Comparison of ENCODE assay signal across 9 cellular contexts in the genomic region with DNA sequence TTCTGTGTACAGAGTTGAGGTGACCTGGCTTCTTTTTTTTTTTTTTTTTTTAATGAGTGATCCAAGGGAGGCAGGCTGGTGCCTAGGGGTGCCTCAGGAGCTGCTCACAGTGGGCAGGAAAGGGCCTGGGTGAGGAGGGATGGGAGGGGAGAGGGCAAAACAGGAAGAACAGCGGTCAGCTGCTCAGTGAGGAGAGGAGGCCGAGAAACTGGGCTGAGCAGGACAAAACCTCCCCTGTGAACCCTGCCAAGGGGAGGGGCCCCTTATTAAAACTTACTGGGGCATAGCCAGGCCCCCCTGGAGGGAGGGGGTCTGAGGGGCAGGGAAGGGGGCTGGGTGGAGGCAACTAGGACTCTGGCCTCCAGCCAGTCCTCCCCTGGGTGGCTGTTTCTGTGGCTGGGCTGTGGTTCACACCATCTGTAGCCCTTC. TPM values are rescaled to one million over a fixed set of nuclear protein-coding genes. Genes with fewer than 3 reads are reported as not detected.
A peak's percentile ranks its signal among the peaks of the same experiment; 100 is the strongest.
DNase-seq lines count a peak whose midpoint lies in the region; ATAC-seq, FAIRE-seq and TF ChIP-seq lines count a peak whose summit lies in the region.
"Had no signal": no experiment of that assay in that cellular context is flagged by ENCODE, and none has a peak within 500 bp of the region (broad histone marks: within the 10 kb centered on the region; RNA-seq: fewer than 3 reads in every experiment).

No MANE protein-coding gene starts in this region.

- SMC1A ChIA-PET in GM12878 (lab: Charles Lee; ENCODE audit: uncharacterized antibody, unreplicated experiment), result interaction anchor here (0.6 to 6.5 kb wide), 15 partner anchors 10 to 180 kb away, joined by 3 to 116 read pairs (median 5); no protein-coding TSS in a partner anchor

- ATAC-seq in activated CD8-positive, alpha-beta memory T cell treated with anti-CD3 and anti-CD28 coated beads, Interleukin-2, amount 10 ng/mL, durations not matched to agents 7 days and 5 days, result no peak
- ATAC-seq in GM12878 (peak; percentile 14), lung (ENCODE audit: insufficient read depth, low FRiP score) (no peak), GM21717 (IDR thresholded peaks at IDR 0.05; ENCODE audit: unreplicated experiment) (no peak)

- peak overlapping the region; percentile 81 for H3K9ac ChIP-seq in GM12878 (ENCODE audit: control insufficient read depth, insufficient read depth, low read length)

- H3K4me1 ChIP-seq in GM12878 (ENCODE audit: control insufficient read depth, insufficient read depth, low read length) (peaks cover 26% of the 10 kb centered on the region), lung (ENCODE audit: control insufficient read depth in 2 of 2, insufficient read depth in 2 of 2, low read length in 2 of 2) (peaks cover 0 to 21% of the 10 kb centered on the region in 2 donors), transverse colon (peaks cover 18 to 61% (median 39%) of the 10 kb centered on the region in 4 donors)

- H3K4me3 ChIP-seq in GM12878, result peak overlapping the region; percentile 99
- peak overlapping the region; percentile 0 for H3K4me3 ChIP-seq in lung
- H3K4me3 ChIP-seq in transverse colon, result peak overlapping the region in 2 of 4 donors; percentile 69 to 91
- H3K4me3 ChIP-seq: cardiac muscle cell had no signal

- peaks cover 69% of the 10 kb centered on the region for H3K79me2 ChIP-seq in GM12878 (ENCODE audit: control insufficient read depth, insufficient read depth, low read length)

- no peaks in the 10 kb centered on the region for H3K27me3 ChIP-seq in GM12878 (replicated peaks in 1 of 2; ENCODE audit: control insufficient read depth in 2 of 2, insufficient read depth in 2 of 2, low read length in 1 of 2)
- H3K27me3 ChIP-seq in lung (ENCODE audit: control insufficient read depth, insufficient read depth), result no peaks in the 10 kb centered on the region
- peaks cover 3% of the 10 kb centered on the region for H3K27me3 ChIP-seq in transverse colon
- H3K27me3 ChIP-seq: cardiac muscle cell had no signal

- no peaks in the 10 kb centered on the region for H3K9me3 ChIP-seq in GM12878 (replicated peaks; ENCODE audit: control insufficient read depth, insufficient read depth, low read length)
- H3K9me3 ChIP-seq in lung (ENCODE audit: control insufficient read depth in 2 of 2, insufficient read depth in 1 of 2, low read length in 1 of 2), result no peaks in the 10 kb centered on the region
- no peaks in the 10 kb centered on the region for H3K9me3 ChIP-seq in transverse colon

- peaks cover 2 to 7% of the 10 kb centered on the region in 2 experiments for H3K36me3 ChIP-seq in GM12878 (ENCODE audit: control insufficient read depth in 2 of 2, insufficient read depth in 2 of 2, low read length in 1 of 2)
- peaks cover 0 to 4% of the 10 kb centered on the region in 2 donors for H3K36me3 ChIP-seq in lung (ENCODE audit: control insufficient read depth in 2 of 2, insufficient read depth in 2 of 2, low read length in 2 of 2)
- H3K36me3 ChIP-seq in transverse colon, result no peaks in the 10 kb centered on the region
- H3K36me3 ChIP-seq: cardiac muscle cell had no signal

- H2AFZ ChIP-seq in GM12878 (ENCODE audit: control insufficient read depth, low read depth, low read length), result no peak overlapping the region

- TF ChIP-seq CTCF in GM12878 (IDR thresholded peaks at IDR 0.05 in 2 of 3, conservative IDR thresholded peaks at IDR 0.05 in 1 of 3; ENCODE audit: control insufficient read depth in 2 of 3, extremely low read depth in 1 of 3, insufficient read depth in 1 of 3, low read depth in 3 of 3, low read length in 3 of 3), result no peak
- TF ChIP-seq CTCF in lung (IDR thresholded peaks at IDR 0.05; ENCODE audit: control extremely low read depth, extremely low read depth), result no peak
- TF ChIP-seq CTCF in transverse colon (IDR thresholded peaks at IDR 0.05), result no peak

- DNase-seq in activated CD8-positive, alpha-beta memory T cell treated with anti-CD3 and anti-CD28 coated beads, Interleukin-2, amount 10 ng/mL, durations not matched to agents 7 days and 5 days, result no peak
- no peak for DNase-seq in activated CD8-positive, alpha-beta memory T cell treated with anti-CD3 and anti-CD28 coated beads, Interleukin-2, amount 50 U/mL, for 48 hours
- no peak for DNase-seq in GM12878 (ENCODE audit: low read depth, low spot score)
- no peak for DNase-seq in lung (ENCODE audit: low spot score)
- DNase-seq in transverse colon, result peak; percentile 56
- no peak for DNase-seq in NCI-H2081 (lab: John Stamatoyannopoulos, UW)
- no peak for DNase-seq in central memory CD4-positive, alpha-beta T cell

- H4K20me1 ChIP-seq in GM12878 (ENCODE audit: control insufficient read depth, insufficient read depth), result no peaks in the 10 kb centered on the region

- TF ChIP-seq POLR2A in GM12878 (IDR thresholded peaks at IDR 0.05; ENCODE audit: low read depth, low read length), result no peak
- TF ChIP-seq POLR2A in transverse colon (IDR thresholded peaks at IDR 0.05), result no peak

- WGBS in GM12878 (ENCODE audit: insufficient coverage, insufficient replicate concordance, low lambda C conversion rate, missing lambda C conversion rate), result no CpG with 5 or more reads among the region's 2 CpGs
- WGBS in lung, 2 donors, result 0 to 14% methylated on average over 2 of the region's 2 CpGs
- 29 to 39% methylated on average over 2 of the region's 2 CpGs for WGBS in transverse colon (ENCODE audit: low coverage in 1 of 2), 2 donors

- peak overlapping the region; percentile 84 for H3K27ac Mint-ChIP-seq in activated CD8-positive, alpha-beta memory T cell treated with anti-CD3 and anti-CD28 coated beads, Interleukin-2, amount 10 ng/mL, durations not matched to agents 7 days and 5 days

- H3K9me3 Mint-ChIP-seq in activated CD8-positive, alpha-beta memory T cell treated with anti-CD3 and anti-CD28 coated beads, Interleukin-2, amount 10 ng/mL, durations not matched to agents 7 days and 5 days (ENCODE audit: low read depth), result no peaks in the 10 kb centered on the region

- CTCF ChIA-PET in activated CD8-positive, alpha-beta memory T cell treated with anti-CD3 and anti-CD28 coated beads, Interleukin-2, amount 10 ng/mL, durations not matched to agents 7 days and 5 days (lab: Charles Lee), result interaction anchor here (1.0 to 3.9 kb wide), 7 partner anchors 9 to 67 kb away, joined by 3 to 27 read pairs (median 4); a partner anchor contains a TSS
- CTCF ChIA-PET in GM12878 (lab: Yijun Ruan, JAX), result interaction anchor here (0.6 to 5.1 kb wide), 10 partner anchors 10 to 217 kb away, joined by 3 to 78 read pairs (median 8); no protein-coding TSS in a partner anchor

- intact Hi-C loops in GM12878 (cut with micrococcal nuclease; ENCODE audit: unreplicated experiment) (loop anchor here (1.0 kb wide), 1 partner anchor 48 kb away; no protein-coding TSS in a partner anchor), transverse colon (cut with DNase I; ENCODE audit: low total_unique reads) (no loop called here)

- no peak for FAIRE-seq in GM12878 (lab: Jason Lieb, UNC)

- peaks cover 56% of the 10 kb centered on the region for H3K4me1 Mint-ChIP-seq in activated CD8-positive, alpha-beta memory T cell treated with anti-CD3 and anti-CD28 coated beads, Interleukin-2, amount 10 ng/mL, durations not matched to agents 7 days and 5 days

- RAD21 ChIA-PET in GM12878 (lab: Charles Lee; ENCODE audit: unreplicated experiment), result interaction anchor here (0.6 to 6.8 kb wide), 12 partner anchors 10 to 295 kb away, joined by 3 to 129 read pairs (median 6); a partner anchor contains a TSS

- H3K4me2 ChIP-seq in GM12878 (ENCODE audit: control insufficient read depth, insufficient read depth), result peak overlapping the region; percentile 99

- no TSS peak for BruUV-seq in GM12878 (replicated peaks; lab: Mats Ljungman, UMichigan)

- H3K27me3 Mint-ChIP-seq in activated CD8-positive, alpha-beta memory T cell treated with anti-CD3 and anti-CD28 coated beads, Interleukin-2, amount 10 ng/mL, durations not matched to agents 7 days and 5 days, result no peaks in the 10 kb centered on the region

- TF ChIP-seq RAD21 in GM12878 (IDR thresholded peaks at IDR 0.05; ENCODE audit: insufficient read depth, low read depth, low read length), result no peak

- peaks cover 19% of the 10 kb centered on the region for H3K36me3 Mint-ChIP-seq in activated CD8-positive, alpha-beta memory T cell treated with anti-CD3 and anti-CD28 coated beads, Interleukin-2, amount 10 ng/mL, durations not matched to agents 7 days and 5 days

- peak overlapping the region; percentile 79 for H3K27ac ChIP-seq in GM12878 (ENCODE audit: control insufficient read depth, insufficient read depth)
- peak overlapping the region; percentile 6 to 80 for H3K27ac ChIP-seq in lung (ENCODE audit: low read depth in 1 of 2, low read length in 1 of 2)
- H3K27ac ChIP-seq in transverse colon, result peak overlapping the region; percentile 89 to 96 (median 94)

- H3K4me3 Mint-ChIP-seq in activated CD8-positive, alpha-beta memory T cell treated with anti-CD3 and anti-CD28 coated beads, Interleukin-2, amount 10 ng/mL, durations not matched to agents 7 days and 5 days, result peak overlapping the region; percentile 99

- TF ChIP-seq EP300 in GM12878 (IDR thresholded peaks at IDR 0.05; ENCODE audit: borderline replicate concordance in 1 of 2, control insufficient read depth in 1 of 2, low read depth in 2 of 2, low read length in 2 of 2) (no peak), transverse colon (IDR thresholded peaks at IDR 0.05; ENCODE audit: low read depth) (no peak)

- POLR2A ChIA-PET in GM12878 (lab: Charles Lee), result interaction anchor here (0.6 to 5.3 kb wide), 9 partner anchors 9 to 1577 kb away, joined by 3 to 127 read pairs (median 13); a partner anchor contains a TSS

- in situ Hi-C loops in GM12878 (cut with MboI) (no loop called here), transverse colon (cut with MboI; ENCODE audit: low pct_ligation_motif_present in 1 of 4, low pct_unique_long_range_greater_than_20kb in 1 of 4, low sequenced_read_pairs in 3 of 4) (loop anchor here in 1 of 4 donors (10.0 kb wide), 1 partner anchor 50 kb away; no protein-coding TSS in a partner anchor)

RNA-seq across cellular contexts. Expression of a gene that starts 3.5 kb away (rescaled TPM):
- 10 to 100 TPM; 27.8 to 28.4 TPM for total RNA-seq in activated CD8-positive, alpha-beta memory T cell treated with anti-CD3 and anti-CD28 coated beads, Interleukin-2, amount 10 ng/mL, durations not matched to agents 7 days and 5 days
- 20.0 and 20.1 TPM in 2 replicates for total RNA-seq in GM12878 (2013; cell fraction: nucleolus; rRNA removed)
- total RNA-seq in GM12878 (2014; rRNA removed), result 21.5 and 21.6 TPM in 2 replicates
- 14.6 and 15.5 TPM in 2 replicates for total RNA-seq in GM12878 (2014; rRNA removed; fragmentation: Illumina TruSeq; extraction: Trizol)
- 25.4 and 25.6 TPM in 2 replicates for total RNA-seq in GM12878 (2021)
- polyA plus RNA-seq in GM12878 (2011; ENCODE audit: low read depth), result 10.2 TPM
- polyA plus RNA-seq in GM12878 (2011; rRNA removed), result 11.2 and 19.4 TPM in 2 replicates
- polyA plus RNA-seq in GM12878 (2011; cell fraction: cytosol; rRNA removed), result 24.1 and 29.2 TPM in 2 replicates
- polyA plus RNA-seq in GM12878 (2011; cell fraction: nucleus; rRNA removed), result 23.2 and 25.9 TPM in 2 replicates
- 19.2 and 20.3 TPM in 2 replicates for polyA plus RNA-seq in GM12878 (2012)
- polyA plus RNA-seq in GM12878 (2014; fragmentation: Illumina TruSeq; extraction: Trizol), result 12.1 and 19.5 TPM in 2 replicates
- 1 to 10 TPM; 1.4 to 3.1 TPM for polyA plus RNA-seq in GM12878 (2014; fragmentation: Nextera tagmentation; extraction: Ambion mirVana)
- 19.8 and 22.9 TPM in 2 replicates for polyA plus RNA-seq in GM12878 (2014; rRNA removed)
- 10 to 100 TPM; 22.3 to 22.4 TPM for polyA plus RNA-seq in GM12878 (2016; fragmentation: Nextera tagmentation; extraction: Ambion mirVana)
- 15.3 and 28.9 TPM in 2 replicates for polyA minus RNA-seq in GM12878 (2011; rRNA and poly(A)+ RNA removed)
- polyA minus RNA-seq in GM12878 (2011; cell fraction: cytosol; rRNA and poly(A)+ RNA removed), result 8.3 and 9.5 TPM in 2 replicates
- 5.9 and 10.8 TPM in 2 replicates for polyA minus RNA-seq in GM12878 (2011; cell fraction: nucleus; rRNA and poly(A)+ RNA removed)
- total RNA-seq in lung, result 10 to 100 TPM; 25.6 to 84.1 TPM
- 10 to 100 TPM; 36.9 to 75.3 TPM for polyA plus RNA-seq in lung
- total RNA-seq in transverse colon, result 10 to 100 TPM in 2 of 4 donors, 1 to 10 TPM in 2; 4.6 to 12.3 (median 9.8) TPM

RNA-seq across cellular contexts. Expression of a gene that starts 19.8 kb away (rescaled TPM):
- total RNA-seq in activated CD8-positive, alpha-beta memory T cell treated with anti-CD3 and anti-CD28 coated beads, Interleukin-2, amount 10 ng/mL, durations not matched to agents 7 days and 5 days, result 10 to 100 TPM; 59.5 to 85.5 TPM
- 90.7 and 116 TPM in 2 replicates for total RNA-seq in GM12878 (2013; cell fraction: nucleolus; rRNA removed)
- total RNA-seq in GM12878 (2014; rRNA removed) (42.8 and 43.9 TPM in 2 replicates), GM12878 (2014; rRNA removed; fragmentation: Illumina TruSeq; extraction: Trizol) (21.0 and 22.6 TPM in 2 replicates), GM12878 (2021) (36.9 and 39.5 TPM in 2 replicates), lung (1 to 10 TPM; 1.1 to 2.4 TPM), transverse colon (10 to 100 TPM in 1 of 4 donors, 1 to 10 TPM in 3; 1.1 to 49.8 (median 2.3) TPM)
- 7.2 TPM for polyA plus RNA-seq in GM12878 (2011; ENCODE audit: low read depth)
- polyA plus RNA-seq in GM12878 (2011; rRNA removed) (52.9 and 68.9 TPM in 2 replicates), GM12878 (2014; fragmentation: Illumina TruSeq; extraction: Trizol) (18.3 and 36.5 TPM in 2 replicates), GM12878 (2014; fragmentation: Nextera tagmentation; extraction: Ambion mirVana) (1 to 10 TPM; 3.7 to 7.2 TPM), GM12878 (2014; rRNA removed) (64.0 and 69.2 TPM in 2 replicates), GM12878 (2016; fragmentation: Nextera tagmentation; extraction: Ambion mirVana) (10 to 100 TPM; 28.7 to 33.4 TPM), lung (1 to 10 TPM; 1.1 to 1.4 TPM)
- 71.9 and 108 TPM in 2 replicates for polyA plus RNA-seq in GM12878 (2011; cell fraction: cytosol; rRNA removed)
- 271 and 281 TPM in 2 replicates for polyA plus RNA-seq in GM12878 (2011; cell fraction: nucleus; rRNA removed)
- polyA plus RNA-seq in GM12878 (2012), result 27.1 and 32.1 TPM in 2 replicates
- polyA minus RNA-seq in GM12878 (2011; rRNA and poly(A)+ RNA removed), result 21.3 and 51.3 TPM in 2 replicates
- polyA minus RNA-seq in GM12878 (2011; cell fraction: cytosol; rRNA and poly(A)+ RNA removed), result 23.0 and 29.8 TPM in 2 replicates
- polyA minus RNA-seq in GM12878 (2011; cell fraction: nucleus; rRNA and poly(A)+ RNA removed), result 41.1 and 67.6 TPM in 2 replicates

Comparison
In these comparisons a context has a peak if more than half of its experiments do, and no peak if none do; other contexts are left out.
1. H3K27ac ChIP-seq: peak in every context shown above with its lines; median percentile 94 in transverse colon; 79 in GM12878; 43 in lung.